14 cellular contexts compared by ENCODE assay signal in the genomic region with DNA sequence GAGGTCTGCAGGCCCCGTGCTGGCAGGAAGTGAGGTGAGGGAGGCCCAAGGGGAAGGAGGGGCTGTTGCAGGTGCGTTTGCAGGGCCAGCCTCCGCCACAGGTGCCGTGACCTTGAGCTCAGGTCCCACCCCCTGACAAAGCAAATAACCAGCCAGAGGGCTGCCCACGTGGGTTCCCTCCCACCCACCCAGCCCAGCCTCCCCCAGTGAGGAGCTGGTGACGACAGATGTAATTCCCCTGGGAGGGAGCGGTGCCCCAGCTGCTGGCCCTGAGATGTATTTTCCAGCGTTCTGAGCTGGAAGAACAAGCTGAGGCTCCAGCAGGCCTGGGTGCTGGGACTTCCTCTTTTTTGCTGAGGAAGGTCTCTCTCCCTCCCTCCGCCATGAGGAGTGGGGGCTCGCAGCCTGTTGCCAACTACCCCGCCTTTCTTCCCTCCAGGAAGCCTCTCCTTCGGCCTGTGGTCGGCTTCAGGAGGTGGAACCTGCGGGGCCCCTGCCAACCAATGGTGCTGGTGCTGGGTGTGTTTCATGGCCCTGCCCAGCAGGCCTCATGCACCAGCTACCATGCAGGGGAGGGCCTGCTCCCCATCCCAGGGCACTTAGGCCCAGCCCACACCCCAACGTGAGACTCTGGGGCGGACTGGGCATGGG.
DNase-seq lines count a peak whose midpoint lies in the region; ATAC-seq, FAIRE-seq and TF ChIP-seq lines count a peak whose summit lies in the region.
"Had no signal": no experiment of that assay in that cellular context is flagged by ENCODE, and none has a peak within 500 bp of the region (broad histone marks: within the 10 kb centered on the region; RNA-seq: fewer than 3 reads in every experiment).

No MANE protein-coding gene starts in this region.

- SMC1A ChIA-PET in GM12878 (lab: Charles Lee; ENCODE audit: uncharacterized antibody, unreplicated experiment): no interaction called here

- no peaks in the 10 kb centered on the region for H3K9me3 Mint-ChIP-seq in neural progenitor cell
- H3K9me3 Mint-ChIP-seq: activated naive CD4-positive, alpha-beta T cell treated with anti-CD3 and anti-CD28 coated beads, Interleukin-2, amount 50 U/mL, for 24 hours; IgD-negative memory B cell had no signal

- H3K4me3 ChIP-seq in GM12878 (no peak overlapping the region), mucosa of descending colon (no peak overlapping the region), neural progenitor cell (no peak overlapping the region), GM23248 (no peak overlapping the region)

- TF ChIP-seq POLR2A in GM12878 (IDR thresholded peaks at IDR 0.05; ENCODE audit: low read depth, low read length): no peak

- peaks cover 80% of the 10 kb centered on the region for H3K4me1 Mint-ChIP-seq in neural progenitor cell
- H3K4me1 Mint-ChIP-seq: activated naive CD4-positive, alpha-beta T cell treated with anti-CD3 and anti-CD28 coated beads, Interleukin-2, amount 50 U/mL, for 24 hours; IgD-negative memory B cell had no signal

- peaks cover 6% of the 10 kb centered on the region; the same call in 1 of the 2 replicates for H4K20me1 ChIP-seq in GM12878 (ENCODE audit: control insufficient read depth, insufficient read depth)
- H4K20me1 ChIP-seq in neural progenitor cell (ENCODE audit: low read depth): peaks cover 2% of the 10 kb centered on the region
- H4K20me1 ChIP-seq in GM23248 (ENCODE audit: insufficient read depth): no peaks in the 10 kb centered on the region

- no peak overlapping the region for H2AFZ ChIP-seq in GM12878 (ENCODE audit: control insufficient read depth, low read depth, low read length)
- no peak overlapping the region for H2AFZ ChIP-seq in neural progenitor cell (replicated peaks)
- no peak overlapping the region for H2AFZ ChIP-seq in GM23248

- no peaks in the 10 kb centered on the region for H3K27me3 ChIP-seq in GM12878 (replicated peaks in 1 of 2; ENCODE audit: control insufficient read depth in 2 of 2, insufficient read depth in 2 of 2, low read length in 1 of 2)
- H3K27me3 ChIP-seq in neural progenitor cell: no peaks in the 10 kb centered on the region
- peaks cover 66% of the 10 kb centered on the region for H3K27me3 ChIP-seq in GM23248 (replicated peaks; ENCODE audit: insufficient read depth)

- in situ Hi-C loops in GM12878 (cut with MboI): no loop called here
- in situ Hi-C loops in GM23248 (cut with MboI): no loop called here

- POLR2A ChIA-PET in GM12878 (lab: Charles Lee): no interaction called here

- TF ChIP-seq RAD21 in GM12878 (IDR thresholded peaks at IDR 0.05; ENCODE audit: insufficient read depth, low read depth, low read length): no peak

- peaks cover 12% of the 10 kb centered on the region for H3F3A ChIP-seq in neural progenitor cell (ENCODE audit: low read depth)
- H3F3A ChIP-seq in GM23248 (ENCODE audit: insufficient read depth): no peaks in the 10 kb centered on the region

- H3K27ac ChIP-seq in GM12878 (ENCODE audit: control insufficient read depth, insufficient read depth): no peak overlapping the region
- H3K27ac ChIP-seq in neural progenitor cell: no peak overlapping the region
- no peak overlapping the region for H3K27ac ChIP-seq in GM23248

- CTCF ChIA-PET in GM12878 (lab: Yijun Ruan, JAX): no interaction called here

- H3K36me3 Mint-ChIP-seq in neural progenitor cell: no peaks in the 10 kb centered on the region
- H3K36me3 Mint-ChIP-seq: activated naive CD4-positive, alpha-beta T cell treated with anti-CD3 and anti-CD28 coated beads, Interleukin-2, amount 50 U/mL, for 24 hours; IgD-negative memory B cell had no signal

- H3K4me2 ChIP-seq in GM12878 (ENCODE audit: control insufficient read depth, insufficient read depth): no peak overlapping the region
- H3K4me2 ChIP-seq in neural progenitor cell: no peak overlapping the region
- no peak overlapping the region for H3K4me2 ChIP-seq in GM23248 (ENCODE audit: unreplicated experiment)

- H3K79me2 ChIP-seq in GM12878 (ENCODE audit: control insufficient read depth, insufficient read depth, low read length) (no peaks in the 10 kb centered on the region), neural progenitor cell (ENCODE audit: low read depth) (no peaks in the 10 kb centered on the region), GM23248 (ENCODE audit: insufficient read depth) (no peaks in the 10 kb centered on the region)

- peaks cover 22% of the 10 kb centered on the region for H3K27me3 Mint-ChIP-seq in neural progenitor cell (ENCODE audit: insufficient read depth, low read depth)
- H3K27me3 Mint-ChIP-seq: activated naive CD4-positive, alpha-beta T cell treated with anti-CD3 and anti-CD28 coated beads, Interleukin-2, amount 50 U/mL, for 24 hours had no signal

- H3K4me3 Mint-ChIP-seq in neural progenitor cell: no peak overlapping the region
- H3K4me3 Mint-ChIP-seq: activated naive CD4-positive, alpha-beta T cell treated with anti-CD3 and anti-CD28 coated beads, Interleukin-2, amount 50 U/mL, for 24 hours had no signal

- no peak overlapping the region for H3K27ac Mint-ChIP-seq in neural progenitor cell
- H3K27ac Mint-ChIP-seq: activated naive CD4-positive, alpha-beta T cell treated with anti-CD3 and anti-CD28 coated beads, Interleukin-2, amount 50 U/mL, for 24 hours; IgD-negative memory B cell had no signal

- H3K36me3 ChIP-seq in GM12878 (ENCODE audit: control insufficient read depth in 2 of 2, insufficient read depth in 2 of 2, low read length in 1 of 2) (no peaks in the 10 kb centered on the region), mucosa of descending colon (ENCODE audit: low read depth) (no peaks in the 10 kb centered on the region), neural progenitor cell (no peaks in the 10 kb centered on the region), GM23248 (ENCODE audit: low read depth) (no peaks in the 10 kb centered on the region)

- ATAC-seq in GM12878: no peak
- ATAC-seq in mucosa of descending colon: peak; percentile 83
- ATAC-seq in HG03108 (IDR thresholded peaks at IDR 0.05; ENCODE audit: unreplicated experiment): no peak
- ATAC-seq: SK-N-SH treated with all-trans-retinoic acid at 6 μM for 48 hours had no signal

- H3K9me2 ChIP-seq in GM23248 (ENCODE audit: insufficient read depth): no peaks in the 10 kb centered on the region

- H3K9me3 ChIP-seq in GM12878 (replicated peaks; ENCODE audit: control insufficient read depth, insufficient read depth, low read length): no peaks in the 10 kb centered on the region
- no peaks in the 10 kb centered on the region for H3K9me3 ChIP-seq in mucosa of descending colon
- no peaks in the 10 kb centered on the region for H3K9me3 ChIP-seq in neural progenitor cell (ENCODE audit: low read depth)
- H3K9me3 ChIP-seq in GM23248 (ENCODE audit: low read depth): no peaks in the 10 kb centered on the region

- no TSS peak for BruUV-seq in GM12878 (replicated peaks; lab: Mats Ljungman, UMichigan)

- RAD21 ChIA-PET in GM12878 (lab: Charles Lee; ENCODE audit: unreplicated experiment): no interaction called here

- TF ChIP-seq EP300 in GM12878 (IDR thresholded peaks at IDR 0.05; ENCODE audit: borderline replicate concordance in 1 of 2, control insufficient read depth in 1 of 2, low read depth in 2 of 2, low read length in 2 of 2): no peak

- WGBS in GM12878 (ENCODE audit: insufficient coverage, insufficient replicate concordance, low lambda C conversion rate, missing lambda C conversion rate): 4% methylated on average over 13 of the region's 16 CpGs
- WGBS in GM23248 (ENCODE audit: low coverage in 1 of 2, low lambda C conversion rate in 2 of 2, missing lambda C conversion rate in 2 of 2), 2 experiments: 52 to 57% methylated on average over 11 to 16 of the region's 16 CpGs

- intact Hi-C loops in GM12878 (cut with micrococcal nuclease; ENCODE audit: unreplicated experiment) (no loop called here), mucosa of descending colon (cut with DNase I, micrococcal nuclease) (no loop called here)

- DNase-seq in COR-L47 (lab: John Stamatoyannopoulos, UW) (peak; percentile 59), NCI-H1105 (lab: John Stamatoyannopoulos, UW) (peak; percentile 55), GM12878 (ENCODE audit: low read depth, low spot score) (no peak), mucosa of descending colon (peak; percentile 73 to 81 (median 76)), neural progenitor cell (ENCODE audit: low spot score) (no peak), GM23248 (no peak)
- DNase-seq in activated CD4-positive, alpha-beta T cell treated with anti-CD3 and anti-CD28 coated beads for 48 hours: no peak
- DNase-seq: AML-193, GOT3 had no signal

- no peaks in the 10 kb centered on the region for H3K4me1 ChIP-seq in GM12878 (ENCODE audit: control insufficient read depth, insufficient read depth, low read length)
- peaks cover 22% of the 10 kb centered on the region for H3K4me1 ChIP-seq in mucosa of descending colon (ENCODE audit: low read depth)
- H3K4me1 ChIP-seq in neural progenitor cell: peaks cover 42% of the 10 kb centered on the region
- H3K4me1 ChIP-seq in GM23248 (ENCODE audit: insufficient read depth): no peaks in the 10 kb centered on the region

- H3K9ac ChIP-seq in GM12878 (ENCODE audit: control insufficient read depth, insufficient read depth, low read length) (no peak overlapping the region), neural progenitor cell (no peak overlapping the region), GM23248 (no peak overlapping the region)

- no peak for TF ChIP-seq CTCF in GM12878 (IDR thresholded peaks at IDR 0.05 in 2 of 3, conservative IDR thresholded peaks at IDR 0.05 in 1 of 3; ENCODE audit: control insufficient read depth in 2 of 3, extremely low read depth in 1 of 3, insufficient read depth in 1 of 3, low read depth in 3 of 3, low read length in 3 of 3)
- no peak for TF ChIP-seq CTCF in mucosa of descending colon (IDR thresholded peaks at IDR 0.05)
- TF ChIP-seq CTCF in neural progenitor cell (IDR thresholded peaks at IDR 0.05): no peak

- no peak for FAIRE-seq in GM12878 (lab: Jason Lieb, UNC)
- FAIRE-seq: frontal cortex had no signal

TF ChIP-seq in GM12878, 131 proteins besides CTCF, POLR2A, EP300 and RAD21 (continues in another document):
- TF ChIP-seq SPI1 (IDR thresholded peaks at IDR 0.05; ENCODE audit: borderline replicate concordance, insufficient read depth, low read depth, low read length): peak; percentile 51; the same call in 1 of the 2 replicates

Comparison
In these comparisons a context has a peak if more than half of its experiments do, and no peak if none do; other contexts are left out.
1. DNase-seq: peak in COR-L47 (single experiment), NCI-H1105 (single experiment) and mucosa of descending colon (3 of 3); none in GM12878 (single experiment), neural progenitor cell (single experiment), activated CD4-positive, alpha-beta T cell treated with anti-CD3 and anti-CD28 coated beads for 48 hours (single experiment) and GM23248 (single experiment).